In genomic region chr1:23169727-23170335, GRCh38 we compare ENCODE assay signal across 9 cellular contexts. TPM values are rescaled to one million over a fixed set of nuclear protein-coding genes. Genes with fewer than 3 reads are reported as not detected.
DNase-seq lines count a peak whose midpoint lies in the region; ATAC-seq, FAIRE-seq and TF ChIP-seq lines count a peak whose summit lies in the region.
"Had no signal": no experiment of that assay in that cellular context is flagged by ENCODE, and none has a peak within 500 bp of the region (broad histone marks: within the 10 kb centered on the region; RNA-seq: fewer than 3 reads in every experiment).

No MANE protein-coding gene starts in this region.

- no peaks in the 10 kb centered on the region for H3K9me3 ChIP-seq in body of pancreas
- H3K9me3 ChIP-seq in kidney (ENCODE audit: control insufficient read depth in 1 of 2, low read length in 2 of 2), result no peaks in the 10 kb centered on the region
- no peaks in the 10 kb centered on the region for H3K9me3 ChIP-seq in stomach

- no peak overlapping the region for H3K4me3 ChIP-seq in body of pancreas
- H3K4me3 ChIP-seq in kidney (ENCODE audit: low read length in 2 of 2), result no peak overlapping the region
- no peak overlapping the region for H3K4me3 ChIP-seq in stomach

- H3K27me3 ChIP-seq in body of pancreas (no peaks in the 10 kb centered on the region), stomach (no peaks in the 10 kb centered on the region)

- H3K36me3 ChIP-seq in body of pancreas (replicated peaks in 1 of 2; ENCODE audit: insufficient read depth in 1 of 2, low read depth in 2 of 2), result no peaks in the 10 kb centered on the region
- H3K36me3 ChIP-seq in kidney (ENCODE audit: control insufficient read depth in 1 of 2, insufficient read depth in 2 of 2, low read length in 2 of 2), result no peaks in the 10 kb centered on the region
- H3K36me3 ChIP-seq in stomach, result no peaks in the 10 kb centered on the region

- TF ChIP-seq POLR2A in body of pancreas (IDR thresholded peaks at IDR 0.05) (no peak), stomach (IDR thresholded peaks at IDR 0.05) (no peak)

- DNase-seq in DMS153 (lab: John Stamatoyannopoulos, UW), result peak; percentile 57
- DNase-seq in DMS153 treated with DMSO at 0.1 percent for 48 hours (lab: John Stamatoyannopoulos, UW; ENCODE audit: unreplicated experiment), result no peak
- DNase-seq in NCI-H2171 treated with DMSO at 0.1 percent for 48 hours (lab: John Stamatoyannopoulos, UW), result peak; percentile 91
- DNase-seq in body of pancreas, result peak; percentile 25 to 66 (median 44)
- DNase-seq in kidney, result peak; percentile 84
- no peak for DNase-seq in stomach
- DNase-seq in putamen (ENCODE audit: low spot score), result no peak

- ATAC-seq in body of pancreas (peak; percentile 25), GM21576 (IDR thresholded peaks at IDR 0.05; ENCODE audit: unreplicated experiment) (no peak)

- H3K4me1 ChIP-seq in body of pancreas (peaks cover 8% of the 10 kb centered on the region), kidney (ENCODE audit: control insufficient read depth in 1 of 2, insufficient read depth in 1 of 2, low read depth in 1 of 2, low read length in 2 of 2) (peaks cover 19 to 23% of the 10 kb centered on the region in 2 donors), stomach (peaks cover 8 to 48% (median 20%) of the 10 kb centered on the region in 4 donors)

- H3K9ac ChIP-seq in kidney (ENCODE audit: low read length in 2 of 2), result no peak overlapping the region

- TF ChIP-seq EP300 in stomach (IDR thresholded peaks at IDR 0.05), result no peak

- TF ChIP-seq CTCF in body of pancreas (IDR thresholded peaks at IDR 0.05) (no peak), kidney (IDR thresholded peaks at IDR 0.05; ENCODE audit: borderline replicate concordance, extremely low read depth, insufficient read depth) (no peak), stomach (IDR thresholded peaks at IDR 0.05) (no peak)

- FAIRE-seq in kidney (lab: Jason Lieb, UNC), result no peak
- FAIRE-seq: A204.1 had no signal

- H3K27ac ChIP-seq in body of pancreas, result peak overlapping the region in 2 of 4 donors; percentile 84 to 94
- peak overlapping the region in 1 of 2 donors; percentile 60 for H3K27ac ChIP-seq in kidney (ENCODE audit: low read depth in 2 of 2, low read length in 2 of 2)
- H3K27ac ChIP-seq in stomach, result peak overlapping the region in 4 of 5 donors; percentile 89 to 96 (median 92)

- WGBS in body of pancreas, 2 donors, result 82 to 83% methylated on average over 3 to 5 of the region's 5 CpGs
- WGBS in stomach, 5 donors, result 44 to 77% (median 71%) methylated on average over 5 of the region's 5 CpGs

- intact Hi-C loops in body of pancreas (cut with DNase I), result no loop called here
- intact Hi-C loops in kidney (cut with DNase I), result no loop called here
- intact Hi-C loops in stomach (cut with DNase I; ENCODE audit: low total_unique reads), result no loop called here

RNA-seq across cellular contexts. Expression of gene LUZP1, which starts 1.2 kb away (rescaled TPM):
- 1 to 10 TPM; 4.6 to 8.0 TPM for total RNA-seq in body of pancreas
- total RNA-seq in kidney, result 39.0 TPM
- 6.7 TPM for polyA plus RNA-seq in kidney (ENCODE audit: insufficient read depth, low read depth, low replicate concordance)
- 10 to 100 TPM; 12.5 to 20.4 (median 19.3) TPM for total RNA-seq in stomach
- polyA plus RNA-seq in stomach, result 1 to 10 TPM; 2.6 to 4.9 (median 3.7) TPM

RNA-seq across cellular contexts. Expression of gene HTR1D, which starts 47.5 kb away (rescaled TPM):
- total RNA-seq in body of pancreas (not detected), kidney (0.09 TPM), stomach (under 1 TPM in 1 of 5 donors, not detected in 4; 0.58 TPM)
- polyA plus RNA-seq in kidney (ENCODE audit: insufficient read depth, low read depth, low replicate concordance) (not detected), stomach (under 1 TPM in 1 of 3 donors, not detected in 2; 0.19 TPM)

Comparison
In these comparisons a context has a peak if more than half of its experiments do, and no peak if none do; other contexts are left out.
1. DNase-seq: peak in DMS153 (single experiment), NCI-H2171 treated with DMSO at 0.1 percent for 48 hours (single experiment), body of pancreas (4 of 4) and kidney (single experiment); none in DMS153 treated with DMSO at 0.1 percent for 48 hours (single experiment), stomach (single experiment) and putamen (single experiment).